ENCODE assay signal across 26 cellular contexts in the genomic region with DNA sequence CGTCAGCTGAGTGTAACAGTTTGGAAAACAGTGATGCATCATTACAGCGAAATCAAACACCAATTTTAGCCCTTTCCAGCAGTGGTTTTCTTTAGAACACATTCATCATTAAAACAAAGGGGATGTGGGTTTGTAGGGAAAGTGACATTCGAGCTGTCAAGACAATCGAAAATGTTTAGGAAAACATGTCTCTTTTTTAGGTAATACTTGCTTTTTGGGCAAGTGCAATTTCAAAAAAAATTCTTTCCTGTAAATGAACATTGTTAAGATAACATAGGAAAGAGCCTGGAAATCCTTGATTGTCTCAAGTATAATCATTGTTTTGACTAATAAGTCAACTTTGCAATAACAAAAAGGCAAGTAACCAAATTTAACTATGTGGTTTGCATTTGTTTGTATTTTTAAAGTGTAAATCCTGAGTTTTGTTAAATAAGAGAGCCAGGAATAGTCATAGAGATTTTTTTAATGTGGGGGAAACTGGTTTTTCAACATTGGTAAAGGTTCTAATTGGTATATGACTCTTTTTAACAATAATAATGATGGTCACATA.
"Had no signal": no experiment of that assay in that cellular context is flagged by ENCODE, and none has a peak within 500 bp of the region (broad histone marks: within the 10 kb centered on the region; RNA-seq: fewer than 3 reads in every experiment).

No MANE protein-coding gene starts in this region.

- DNase-seq: activated CD4-positive, alpha-beta memory T cell treated with anti-CD3 and anti-CD28 coated beads, Interleukin-2, amount 10 ng/mL, durations not matched to agents 7 days and 5 days; activated CD4-positive, alpha-beta T cell treated with anti-CD3 and anti-CD28 coated beads for 1 hour; activated CD4-positive, alpha-beta T cell treated with anti-CD3 and anti-CD28 coated beads for 48 hours; activated CD4-positive, CD25-positive, alpha-beta regulatory T cell; activated CD8-positive, alpha-beta memory T cell treated with anti-CD3 and anti-CD28 coated beads for 24 hours; activated CD8-positive, alpha-beta memory T cell treated with anti-CD3 and anti-CD28 coated beads, Interleukin-2, amount 10 ng/mL, durations not matched to agents 7 days and 5 days; activated CD8-positive, alpha-beta memory T cell treated with anti-CD3 and anti-CD28 coated beads, Interleukin-2, amount 50 U/mL, for 48 hours; activated effector memory CD4-positive, alpha-beta T cell treated with Interleukin-2 at 50 U/mL for 16 hours; activated naive CD4-positive, alpha-beta T cell treated with anti-CD3 and anti-CD28 coated beads, Interleukin-2, amount 10 ng/mL, durations not matched to agents 7 days and 5 days; activated naive CD8-positive, alpha-beta T cell treated with anti-CD3 and anti-CD28 coated beads, Interleukin-2, amount 50 U/mL, for 24 hours; activated T-cell treated with anti-CD3 and anti-CD28 coated beads, Interleukin-2, amount 50 U/mL, for 48 hours; anterior cingulate cortex; NCI-H1048; NCI-H1105 treated with DMSO at 0.1 percent for 48 hours; NCI-H1436; NCI-H1694; NCI-H1930; NCI-H345; NCI-H526; NCI-H748 treated with DMSO at 0.1 percent for 48 hours; NK-92 treated with Interleukin-12 subunit alpha and Interleukin-12 subunit beta, amount 100 ng/mL, for 24 hours; PC-3; Peyer's patch; T1000; WERI-Rb-1 had no signal

- ATAC-seq: activated CD8-positive, alpha-beta memory T cell treated with anti-CD3 and anti-CD28 coated beads, Interleukin-2, amount 10 ng/mL, durations not matched to agents 7 days and 5 days; activated naive CD8-positive, alpha-beta T cell treated with anti-CD3 and anti-CD28 coated beads, Interleukin-2, amount 50 U/mL, for 24 hours; PC-3; Right ventricle myocardium inferior had no signal
